In the genomic region with DNA sequence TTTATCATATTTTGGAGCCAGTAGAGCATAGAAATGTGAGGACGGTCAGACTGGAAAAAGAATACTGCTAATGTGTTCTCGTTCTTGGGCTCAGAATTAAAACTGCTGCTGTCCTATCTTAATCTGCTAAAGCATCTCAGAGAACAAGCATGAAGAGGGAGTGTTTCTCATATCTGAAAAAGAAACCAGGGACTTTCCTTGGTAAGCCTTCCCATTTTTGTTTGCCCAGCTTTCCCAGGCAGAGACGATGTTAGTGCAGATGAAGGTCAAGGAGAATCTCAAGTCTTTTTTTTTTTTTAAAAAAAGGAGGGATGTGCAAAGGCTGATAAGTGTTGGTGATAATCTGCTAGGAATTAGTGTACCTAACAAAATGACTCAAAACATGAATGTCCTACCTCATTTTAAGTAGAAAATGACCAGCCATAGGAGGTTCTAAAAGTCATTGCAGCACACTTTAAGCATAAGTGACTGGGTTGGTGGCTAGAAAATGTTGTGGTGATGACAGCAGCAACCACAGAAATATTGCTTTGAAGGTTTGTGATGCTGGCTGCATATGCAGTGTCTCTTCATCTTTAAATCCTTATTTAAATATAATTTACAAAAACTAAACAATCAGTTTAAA, we compare ENCODE assay signal across 8 cellular contexts. TPM values are rescaled to one million over a fixed set of nuclear protein-coding genes. Genes with fewer than 3 reads are reported as not detected.
DNase-seq lines count a peak whose midpoint lies in the region; ATAC-seq and TF ChIP-seq lines count a peak whose summit lies in the region.

No MANE protein-coding gene starts in this region.

- peak; percentile 59 for ATAC-seq in HG03432 (IDR thresholded peaks at IDR 0.05; ENCODE audit: unreplicated experiment)

- intact Hi-C loops in esophagus squamous epithelium (cut with DNase I) (no loop called here), uterus (cut with DNase I; ENCODE audit: low total_unique reads) (no loop called here)

- in situ Hi-C loops in HAP-1 (cut with MboI; ENCODE audit: low sequenced_read_pairs): no loop called here

- H3K4me1 ChIP-seq in esophagus squamous epithelium (peaks cover 0 to 68% (median 10%) of the 10 kb centered on the region in 3 donors), uterus (peaks cover 0 to 18% of the 10 kb centered on the region in 2 donors), HAP-1 (peaks cover 13% of the 10 kb centered on the region)

- no peaks in the 10 kb centered on the region for H3K9me3 ChIP-seq in esophagus squamous epithelium
- H3K9me3 ChIP-seq in uterus: no peaks in the 10 kb centered on the region
- H3K9me3 ChIP-seq in HAP-1: no peaks in the 10 kb centered on the region

- DNase-seq in stimulated activated CD4-positive, alpha-beta T cell treated with anti-CD3 and anti-CD28 coated beads, Interleukin-1b, Interleukin-23, amount 100 ng/mL, for 48 hours: peak; percentile 16
- no peak for DNase-seq in stimulated activated CD4-positive, alpha-beta T cell treated with anti-CD3 and anti-CD28 coated beads, Interleukin-4, amount 100 ng/mL, for 4 hours
- DNase-seq in esophagus squamous epithelium (lab: John Stamatoyannopoulos, UW) (no peak), uterus (no peak), nucleus accumbens (lab: John Stamatoyannopoulos, UW) (no peak), HAP-1 (ENCODE audit: low spot score in 2 of 2) (no peak), pons (ENCODE audit: low spot score) (no peak)

- no peaks in the 10 kb centered on the region for H3K36me3 ChIP-seq in esophagus squamous epithelium
- no peaks in the 10 kb centered on the region for H3K36me3 ChIP-seq in uterus
- no peaks in the 10 kb centered on the region for H3K36me3 ChIP-seq in HAP-1 (replicated peaks)

- WGBS in esophagus squamous epithelium, 2 donors: 44 to 57% methylated on average over 3 of the region's 3 CpGs

- H3K27ac ChIP-seq in esophagus squamous epithelium (peak overlapping the region; percentile 1 to 96 (median 90)), uterus (peak overlapping the region; percentile 95 to 98)

- TF ChIP-seq CTCF in esophagus squamous epithelium (IDR thresholded peaks at IDR 0.05): no peak
- no peak for TF ChIP-seq CTCF in uterus (IDR thresholded peaks at IDR 0.05)

- H3K27me3 ChIP-seq in esophagus squamous epithelium (peaks cover 0 to 9% (median 0%) of the 10 kb centered on the region in 4 donors), uterus (no peaks in the 10 kb centered on the region), HAP-1 (ENCODE audit: low read depth) (no peaks in the 10 kb centered on the region)

- TF ChIP-seq POLR2A in esophagus squamous epithelium (IDR thresholded peaks at IDR 0.05) (peak in 1 of 4 donors; percentile 8), uterus (IDR thresholded peaks at IDR 0.05) (no peak)

- H3K4me3 ChIP-seq in esophagus squamous epithelium (peak overlapping the region in 3 of 4 donors; percentile 63 to 83 (median 65)), uterus (peak overlapping the region; percentile 58 to 84), HAP-1 (no peak overlapping the region)

RNA-seq across cellular contexts. Expression of a gene that starts 55.1 kb away (rescaled TPM):
- 10 to 100 TPM in 3 of 4 donors, 1 to 10 TPM in 1; 9.2 to 18.5 (median 12.9) TPM for total RNA-seq in esophagus squamous epithelium
- 10 to 100 TPM in 3 of 4 donors, 1 to 10 TPM in 1; 1.8 to 41.2 (median 17.0) TPM for total RNA-seq in uterus
